Comparison of ENCODE assay signal across 8 cellular contexts in the genomic region with DNA sequence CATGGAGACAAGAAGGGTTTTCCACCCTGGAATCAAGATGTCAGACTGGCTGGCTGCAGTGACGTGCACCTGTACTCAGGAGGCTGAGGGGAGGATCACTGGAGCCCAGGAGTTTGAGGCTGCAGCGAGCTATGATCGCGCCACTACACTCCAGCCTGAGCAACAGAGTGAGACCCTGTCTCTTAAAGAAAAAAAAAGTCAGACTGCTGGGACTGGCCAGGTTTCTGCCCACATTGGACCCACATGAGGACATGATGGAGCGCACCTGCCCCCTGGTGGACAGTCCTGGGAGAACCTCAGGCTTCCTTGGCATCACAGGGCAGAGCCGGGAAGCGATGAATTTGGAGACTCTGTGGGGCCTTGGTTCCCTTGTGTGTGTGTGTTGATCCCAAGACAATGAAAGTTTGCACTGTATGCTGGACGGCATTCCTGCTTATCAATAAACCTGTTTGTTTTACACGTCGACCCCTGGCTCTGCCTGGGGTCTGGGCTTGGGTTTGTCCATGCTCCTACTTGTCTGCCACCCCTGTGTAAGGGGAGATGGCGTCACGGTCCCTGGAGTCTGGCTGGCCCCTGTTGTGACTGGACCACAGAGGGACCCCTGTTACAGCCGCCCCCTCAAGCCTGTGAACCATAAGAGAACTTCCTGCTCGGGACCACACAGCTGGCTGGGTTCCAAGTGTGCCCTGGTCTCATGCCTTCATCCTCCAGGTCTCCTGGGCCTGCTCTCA. TPM values are rescaled to one million over a fixed set of nuclear protein-coding genes. Genes with fewer than 3 reads are reported as not detected.
DNase-seq lines count a peak whose midpoint lies in the region; FAIRE-seq and TF ChIP-seq lines count a peak whose summit lies in the region.

No MANE protein-coding gene starts in this region.

- no peak overlapping the region for H3K9ac ChIP-seq in SK-N-MC (ENCODE audit: insufficient read length)

- H3K4me1 ChIP-seq in ovary (ENCODE audit: insufficient read depth): peaks cover 3% of the 10 kb centered on the region
- H3K4me1 ChIP-seq in tibial artery: peaks cover 0 to 9% (median 0%) of the 10 kb centered on the region in 4 donors

- H3K9me3 ChIP-seq in SK-N-MC (ENCODE audit: low read depth, low read length): no peaks in the 10 kb centered on the region
- no peaks in the 10 kb centered on the region for H3K9me3 ChIP-seq in ovary
- H3K9me3 ChIP-seq in tibial artery: no peaks in the 10 kb centered on the region

- FAIRE-seq in frontal cortex (lab: Jason Lieb, UNC): no peak

- TF ChIP-seq POLR2A in ovary (IDR thresholded peaks at IDR 0.05): peak; percentile 29

- no peaks in the 10 kb centered on the region for H3K36me3 ChIP-seq in SK-N-MC (ENCODE audit: insufficient read depth, low read length)
- H3K36me3 ChIP-seq in ovary: no peaks in the 10 kb centered on the region
- H3K36me3 ChIP-seq in tibial artery: peaks cover 0 to 4% (median 0%) of the 10 kb centered on the region in 3 donors

- H3K4me3 ChIP-seq in SK-N-MC (no peak overlapping the region), ovary (no peak overlapping the region), tibial artery (no peak overlapping the region)

- peak; percentile 60 to 72 for DNase-seq in NCI-H2081 (lab: John Stamatoyannopoulos, UW)
- DNase-seq in NCI-H2081 treated with DMSO at 0.1 percent for 48 hours (lab: John Stamatoyannopoulos, UW): no peak
- peak; percentile 74 for DNase-seq in LoVo (ENCODE audit: low spot score)
- peak; percentile 26 for DNase-seq in SK-N-MC (ENCODE audit: low read depth, low spot score)
- peak; percentile 80 for DNase-seq in activated gamma-delta T cell treated with anti-CD3 and anti-CD28 coated beads, Interleukin-2, amount 50 U/mL, for 16 hours (ENCODE audit: low read depth)
- DNase-seq in frontal cortex (ENCODE audit: low spot score in 2 of 2): peak; percentile 69 to 89
- peak; percentile 80 to 93 (median 91) for DNase-seq in ovary
- peak; percentile 87 to 90 for DNase-seq in tibial artery

- no peaks in the 10 kb centered on the region for H3K27me3 ChIP-seq in ovary
- H3K27me3 ChIP-seq in tibial artery: peaks cover 0 to 3% of the 10 kb centered on the region in 2 donors

- peak; percentile 86 to 97 (median 96) for TF ChIP-seq CTCF in ovary (IDR thresholded peaks at IDR 0.05)
- TF ChIP-seq CTCF in tibial artery (IDR thresholded peaks at IDR 0.05): peak; percentile 92 to 97

- intact Hi-C loops in ovary (cut with DNase I) (loop anchor here in 3 of 4 donors (1.0 to 10.0 kb wide), 4 partner anchors 84 to 374 kb away; a partner anchor contains a TSS), tibial artery (cut with DNase I; ENCODE audit: low total_unique reads) (loop anchor here (2.0 to 10.0 kb wide), 2 partner anchors 84 to 374 kb away; no protein-coding TSS in a partner anchor)

- no peak overlapping the region for H3K27ac ChIP-seq in SK-N-MC
- no peak overlapping the region for H3K27ac ChIP-seq in ovary
- no peak overlapping the region for H3K27ac ChIP-seq in tibial artery

- TF ChIP-seq EP300 in ovary (IDR thresholded peaks at IDR 0.05): no peak

- WGBS in ovary, 3 donors: 23 to 29% (median 25%) methylated on average over 14 of the region's 14 CpGs

RNA-seq across cellular contexts. Expression of a gene that starts 20.9 kb away (rescaled TPM):
- total RNA-seq in frontal cortex (34.6 TPM), ovary (10 to 100 TPM; 36.0 to 59.3 (median 47.8) TPM)
- 10 to 100 TPM; 19.8 to 36.0 TPM for polyA plus RNA-seq in ovary

RNA-seq across cellular contexts. Expression of a gene that starts 42.1 kb away (rescaled TPM):
- total RNA-seq in frontal cortex (2.0 TPM), ovary (10 to 100 TPM; 11.4 to 27.6 (median 21.6) TPM)
- polyA plus RNA-seq in ovary: 10 to 100 TPM; 10.3 to 14.3 TPM
